7 cellular contexts compared by ENCODE assay signal in the genomic region with DNA sequence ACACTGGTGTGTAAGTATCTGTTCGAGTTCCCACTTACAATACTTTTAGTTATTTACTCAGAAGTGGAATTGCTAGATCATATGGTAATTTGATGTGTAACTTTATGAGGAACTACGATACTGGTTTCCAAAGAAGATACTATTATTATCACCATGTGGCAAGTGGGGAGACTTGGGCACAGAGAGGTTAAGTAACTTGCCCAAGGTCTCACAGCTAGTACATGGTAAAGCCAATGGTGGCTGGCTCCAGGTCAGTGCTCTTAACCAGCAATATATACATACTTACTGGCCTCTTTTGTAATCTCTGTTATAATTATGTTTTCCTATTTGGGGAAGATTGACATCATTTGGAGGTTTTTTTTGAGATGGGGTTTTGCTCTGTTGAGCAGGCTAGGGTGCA.
"Had no signal": no experiment of that assay in that cellular context is flagged by ENCODE, and none has a peak within 500 bp of the region (broad histone marks: within the 10 kb centered on the region; RNA-seq: fewer than 3 reads in every experiment).

No MANE protein-coding gene starts in this region.

- H3K4me3 ChIP-seq: GM23248, HAP-1 had no signal

- DNase-seq: GM23248, GOT3, H7, IMR-90, KBM-7 had no signal

- ATAC-seq: HCT116 had no signal

- H2AFZ ChIP-seq: GM23248 had no signal

- H3K9me3 ChIP-seq: HAP-1 had no signal

- H3K9ac ChIP-seq: GM23248 had no signal

- H3K36me3 ChIP-seq: HAP-1 had no signal

- H3K27ac ChIP-seq: GM23248 had no signal
